In the genomic region with DNA sequence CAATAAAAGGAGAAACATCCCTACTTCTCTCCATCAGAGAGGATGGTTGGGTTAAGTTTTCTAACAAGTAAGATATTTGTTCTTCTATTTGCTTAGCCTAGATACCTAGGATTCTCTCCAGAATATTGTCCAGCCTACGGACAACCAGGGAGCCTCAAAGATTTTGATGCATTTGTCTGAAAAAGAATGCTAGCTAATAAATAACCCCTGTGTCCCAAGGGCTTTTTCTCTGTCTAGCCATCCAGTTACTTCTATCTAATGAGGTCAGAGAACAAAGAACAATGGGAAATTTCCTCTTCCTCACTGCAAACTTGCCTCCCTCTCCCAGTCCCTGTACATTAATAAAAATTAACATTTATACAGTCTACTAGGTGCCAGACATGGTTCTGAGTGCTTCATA, we compare ENCODE assay signal across 16 cellular contexts. TPM values are rescaled to one million over a fixed set of nuclear protein-coding genes. Genes with fewer than 3 reads are reported as not detected.
A peak's percentile ranks its signal among the peaks of the same experiment; 100 is the strongest.
DNase-seq lines count a peak whose midpoint lies in the region; ATAC-seq and TF ChIP-seq lines count a peak whose summit lies in the region.
"Had no signal": no experiment of that assay in that cellular context is flagged by ENCODE, and none has a peak within 500 bp of the region (broad histone marks: within the 10 kb centered on the region; RNA-seq: fewer than 3 reads in every experiment).

No MANE protein-coding gene starts in this region.

- H3K27me3 Mint-ChIP-seq in WTC11 (ENCODE audit: low read depth): no peaks in the 10 kb centered on the region
- H3K27me3 Mint-ChIP-seq: activated T-helper 17 cell treated with anti-CD3 and anti-CD28 coated beads, Interleukin-2, amount 50 U/mL, for 72 hours had no signal

- peaks cover 40% of the 10 kb centered on the region for H3K4me1 Mint-ChIP-seq in WTC11
- H3K4me1 Mint-ChIP-seq: activated T-helper 17 cell treated with anti-CD3 and anti-CD28 coated beads, Interleukin-2, amount 50 U/mL, for 72 hours; naive B cell had no signal

- no peak for DNase-seq in WTC11 (ENCODE audit: low spot score)
- DNase-seq in esophagus muscularis mucosa (ENCODE audit: extremely low spot score): no peak
- no peak for DNase-seq in transverse colon
- DNase-seq in upper lobe of left lung: no peak
- no peak for DNase-seq in stimulated activated CD4-positive, alpha-beta T cell treated with anti-CD3 and anti-CD28 coated beads, Interleukin-4, amount 100 ng/mL, for 4 hours
- DNase-seq: amniotic stem cell, colonic mucosa, DMS53, left colon, naive B cell, NCI-H1694 had no signal

- CTCF ChIA-PET in WTC11 (lab: Charles Lee): interaction anchor here (1.1 to 1.5 kb wide), 3 partner anchors 27 to 133 kb away, joined by 3 to 8 read pairs (median 7); a partner anchor contains a TSS

- H3K36me3 Mint-ChIP-seq in WTC11: no peaks in the 10 kb centered on the region
- H3K36me3 Mint-ChIP-seq: naive B cell had no signal

- H3K4me3 Mint-ChIP-seq in WTC11: peak overlapping the region; percentile 22; the same call in 1 of the 2 replicates
- H3K4me3 Mint-ChIP-seq: activated T-helper 17 cell treated with anti-CD3 and anti-CD28 coated beads, Interleukin-2, amount 50 U/mL, for 72 hours; naive B cell had no signal

- H3K27ac ChIP-seq in esophagus muscularis mucosa (replicated peaks in 1 of 4) (peak overlapping the region in 3 of 4 donors; percentile 50 to 70 (median 51)), muscle layer of duodenum (ENCODE audit: low read length) (peak overlapping the region; percentile 74), transverse colon (peak overlapping the region; percentile 9 to 59 (median 40)), upper lobe of left lung (peak overlapping the region in 1 of 4 donors; percentile 61)
- H3K27ac ChIP-seq: BLaER1 treated with 17β-estradiol and CSF1 and Interleukin-3, amounts not matched to agents 10 nM and 100 nM; colonic mucosa had no signal

- POLR2A ChIA-PET in WTC11 (lab: Charles Lee): no interaction called here

- no peak overlapping the region for H3K27ac Mint-ChIP-seq in WTC11
- H3K27ac Mint-ChIP-seq: activated T-helper 17 cell treated with anti-CD3 and anti-CD28 coated beads, Interleukin-2, amount 50 U/mL, for 72 hours had no signal

- 53% methylated on average over 1 of the region's 1 CpG for WGBS in esophagus muscularis mucosa
- WGBS in transverse colon (ENCODE audit: low coverage in 1 of 2), 2 donors: 43% methylated on average over 1 of the region's 1 CpG; no CpG with 5 or more reads in 1 of the 2 donors
- WGBS in upper lobe of left lung, 2 donors: 51 to 75% methylated on average over 1 of the region's 1 CpG

- TF ChIP-seq POLR2A in esophagus muscularis mucosa (IDR thresholded peaks at IDR 0.05; ENCODE audit: low read depth) (no peak), transverse colon (IDR thresholded peaks at IDR 0.05) (no peak), upper lobe of left lung (IDR thresholded peaks at IDR 0.05) (no peak)

- H3K9me3 ChIP-seq in esophagus muscularis mucosa: no peaks in the 10 kb centered on the region
- H3K9me3 ChIP-seq in muscle layer of duodenum (ENCODE audit: control insufficient read depth in 1 of 2, low read length in 2 of 2): no peaks in the 10 kb centered on the region
- H3K9me3 ChIP-seq in transverse colon: no peaks in the 10 kb centered on the region
- H3K9me3 ChIP-seq in upper lobe of left lung: no peaks in the 10 kb centered on the region
- H3K9me3 ChIP-seq: BLaER1 treated with 17β-estradiol and CSF1 and Interleukin-3, amounts not matched to agents 10 nM and 100 nM; colonic mucosa had no signal

- peaks cover 0 to 13% (median 4%) of the 10 kb centered on the region in 4 donors for H3K4me1 ChIP-seq in esophagus muscularis mucosa
- H3K4me1 ChIP-seq in muscle layer of duodenum (ENCODE audit: control insufficient read depth in 1 of 2, insufficient read depth in 2 of 2, low read length in 2 of 2): peaks cover 0 to 4% of the 10 kb centered on the region in 2 donors
- no peaks in the 10 kb centered on the region for H3K4me1 ChIP-seq in transverse colon
- H3K4me1 ChIP-seq in upper lobe of left lung: peaks cover 0 to 3% (median under 1%) of the 10 kb centered on the region in 4 donors
- H3K4me1 ChIP-seq: BLaER1 treated with 17β-estradiol and CSF1 and Interleukin-3, amounts not matched to agents 10 nM and 100 nM; colonic mucosa had no signal

- H3K27me3 ChIP-seq in esophagus muscularis mucosa: no peaks in the 10 kb centered on the region
- H3K27me3 ChIP-seq in muscle layer of duodenum (ENCODE audit: low read depth, low read length): no peaks in the 10 kb centered on the region
- no peaks in the 10 kb centered on the region for H3K27me3 ChIP-seq in transverse colon
- no peaks in the 10 kb centered on the region for H3K27me3 ChIP-seq in upper lobe of left lung
- H3K27me3 ChIP-seq: BLaER1 treated with 17β-estradiol and CSF1 and Interleukin-3, amounts not matched to agents 10 nM and 100 nM; colonic mucosa had no signal

- H3K9me3 Mint-ChIP-seq in WTC11: no peaks in the 10 kb centered on the region
- H3K9me3 Mint-ChIP-seq: activated T-helper 17 cell treated with anti-CD3 and anti-CD28 coated beads, Interleukin-2, amount 50 U/mL, for 72 hours; naive B cell had no signal

- ATAC-seq in WTC11: no peak
- no peak for ATAC-seq in upper lobe of left lung (ENCODE audit: low FRiP score in 2 of 2)
- no peak for ATAC-seq in GM21381 (IDR thresholded peaks at IDR 0.05; ENCODE audit: unreplicated experiment)
- ATAC-seq: activated T-helper 17 cell treated with anti-CD3 and anti-CD28 coated beads, Interleukin-2, amount 50 U/mL, for 72 hours; HCT116; left colon had no signal

- TF ChIP-seq CTCF in WTC11 (IDR thresholded peaks at IDR 0.05): no peak
- no peak for TF ChIP-seq CTCF in esophagus muscularis mucosa (IDR thresholded peaks at IDR 0.05)
- TF ChIP-seq CTCF in transverse colon (IDR thresholded peaks at IDR 0.05): no peak
- no peak for TF ChIP-seq CTCF in upper lobe of left lung (IDR thresholded peaks at IDR 0.05)

- TF ChIP-seq EP300 in esophagus muscularis mucosa (IDR thresholded peaks at IDR 0.05): no peak
- no peak for TF ChIP-seq EP300 in transverse colon (IDR thresholded peaks at IDR 0.05; ENCODE audit: low read depth)
- TF ChIP-seq EP300 in upper lobe of left lung (IDR thresholded peaks at IDR 0.05): no peak

- in situ Hi-C loops in transverse colon (cut with MboI; ENCODE audit: low pct_ligation_motif_present in 1 of 4, low pct_unique_long_range_greater_than_20kb in 1 of 4, low sequenced_read_pairs in 3 of 4): no loop called here

- no peaks in the 10 kb centered on the region for H3K36me3 ChIP-seq in esophagus muscularis mucosa
- H3K36me3 ChIP-seq in muscle layer of duodenum (ENCODE audit: control insufficient read depth in 1 of 2, insufficient read depth in 2 of 2, low read length in 2 of 2): no peaks in the 10 kb centered on the region
- H3K36me3 ChIP-seq in transverse colon: no peaks in the 10 kb centered on the region
- no peaks in the 10 kb centered on the region for H3K36me3 ChIP-seq in upper lobe of left lung
- H3K36me3 ChIP-seq: BLaER1 treated with 17β-estradiol and CSF1 and Interleukin-3, amounts not matched to agents 10 nM and 100 nM; colonic mucosa had no signal

- H3K4me3 ChIP-seq in esophagus muscularis mucosa: peak overlapping the region; percentile 8 to 39 (median 23)
- peak overlapping the region; percentile 56 to 68 for H3K4me3 ChIP-seq in muscle layer of duodenum (ENCODE audit: low read depth in 1 of 2, low read length in 2 of 2)
- H3K4me3 ChIP-seq in transverse colon: peak overlapping the region in 2 of 4 donors; percentile 8 to 26
- peak overlapping the region in 1 of 4 donors; percentile 23 for H3K4me3 ChIP-seq in upper lobe of left lung
- H3K4me3 ChIP-seq: BLaER1 treated with 17β-estradiol and CSF1 and Interleukin-3, amounts not matched to agents 10 nM and 100 nM; colonic mucosa had no signal

- intact Hi-C loops in esophagus muscularis mucosa (cut with DNase I) (no loop called here), transverse colon (cut with DNase I; ENCODE audit: low total_unique reads) (no loop called here)

TF ChIP-seq in WTC11, 78 proteins besides CTCF, POLR2A, EP300 and RAD21 (continues in another document):
- TF ChIP-seq, protein P1, sequence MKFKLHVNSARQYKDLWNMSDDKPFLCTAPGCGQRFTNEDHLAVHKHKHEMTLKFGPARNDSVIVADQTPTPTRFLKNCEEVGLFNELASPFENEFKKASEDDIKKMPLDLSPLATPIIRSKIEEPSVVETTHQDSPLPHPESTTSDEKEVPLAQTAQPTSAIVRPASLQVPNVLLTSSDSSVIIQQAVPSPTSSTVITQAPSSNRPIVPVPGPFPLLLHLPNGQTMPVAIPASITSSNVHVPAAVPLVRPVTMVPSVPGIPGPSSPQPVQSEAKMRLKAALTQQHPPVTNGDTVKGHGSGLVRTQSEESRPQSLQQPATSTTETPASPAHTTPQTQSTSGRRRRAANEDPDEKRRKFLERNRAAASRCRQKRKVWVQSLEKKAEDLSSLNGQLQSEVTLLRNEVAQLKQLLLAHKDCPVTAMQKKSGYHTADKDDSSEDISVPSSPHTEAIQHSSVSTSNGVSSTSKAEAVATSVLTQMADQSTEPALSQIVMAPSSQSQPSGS (CRISPR knock-in tag; IDR thresholded peaks at IDR 0.05; ENCODE audit: borderline replicate concordance, low read depth): no peak
- TF ChIP-seq CREB1 (CRISPR knock-in tag; IDR thresholded peaks at IDR 0.05) (no peak), MXD4 (CRISPR knock-in tag; IDR thresholded peaks at IDR 0.05; ENCODE audit: borderline replicate concordance) (no peak)
- TF ChIP-seq, protein P2, sequence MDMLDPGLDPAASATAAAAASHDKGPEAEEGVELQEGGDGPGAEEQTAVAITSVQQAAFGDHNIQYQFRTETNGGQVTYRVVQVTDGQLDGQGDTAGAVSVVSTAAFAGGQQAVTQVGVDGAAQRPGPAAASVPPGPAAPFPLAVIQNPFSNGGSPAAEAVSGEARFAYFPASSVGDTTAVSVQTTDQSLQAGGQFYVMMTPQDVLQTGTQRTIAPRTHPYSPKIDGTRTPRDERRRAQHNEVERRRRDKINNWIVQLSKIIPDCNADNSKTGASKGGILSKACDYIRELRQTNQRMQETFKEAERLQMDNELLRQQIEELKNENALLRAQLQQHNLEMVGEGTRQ (CRISPR knock-in tag; IDR thresholded peaks at IDR 0.05): no peak
- TF ChIP-seq, protein P3, sequence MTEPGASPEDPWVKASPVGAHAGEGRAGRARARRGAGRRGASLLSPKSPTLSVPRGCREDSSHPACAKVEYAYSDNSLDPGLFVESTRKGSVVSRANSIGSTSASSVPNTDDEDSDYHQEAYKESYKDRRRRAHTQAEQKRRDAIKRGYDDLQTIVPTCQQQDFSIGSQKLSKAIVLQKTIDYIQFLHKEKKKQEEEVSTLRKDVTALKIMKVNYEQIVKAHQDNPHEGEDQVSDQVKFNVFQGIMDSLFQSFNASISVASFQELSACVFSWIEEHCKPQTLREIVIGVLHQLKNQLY (CRISPR knock-in tag; IDR thresholded peaks at IDR 0.05): no peak

RNA-seq across cellular contexts. Expression of a gene that starts 0.8 kb away (rescaled TPM):
- total RNA-seq in WTC11 (2021): 19.4 to 23.6 TPM (median 21.6 TPM) in 3 replicates
- 100 to 1,000 TPM in 3 of 4 donors, 10 to 100 TPM in 1; 88.9 to 455 (median 205) TPM for total RNA-seq in esophagus muscularis mucosa
- 10 to 100 TPM; 28.1 to 55.6 (median 41.8) TPM for total RNA-seq in transverse colon
- total RNA-seq in upper lobe of left lung: 10 to 100 TPM; 30.6 to 65.6 (median 53.5) TPM
